In the genomic region with DNA sequence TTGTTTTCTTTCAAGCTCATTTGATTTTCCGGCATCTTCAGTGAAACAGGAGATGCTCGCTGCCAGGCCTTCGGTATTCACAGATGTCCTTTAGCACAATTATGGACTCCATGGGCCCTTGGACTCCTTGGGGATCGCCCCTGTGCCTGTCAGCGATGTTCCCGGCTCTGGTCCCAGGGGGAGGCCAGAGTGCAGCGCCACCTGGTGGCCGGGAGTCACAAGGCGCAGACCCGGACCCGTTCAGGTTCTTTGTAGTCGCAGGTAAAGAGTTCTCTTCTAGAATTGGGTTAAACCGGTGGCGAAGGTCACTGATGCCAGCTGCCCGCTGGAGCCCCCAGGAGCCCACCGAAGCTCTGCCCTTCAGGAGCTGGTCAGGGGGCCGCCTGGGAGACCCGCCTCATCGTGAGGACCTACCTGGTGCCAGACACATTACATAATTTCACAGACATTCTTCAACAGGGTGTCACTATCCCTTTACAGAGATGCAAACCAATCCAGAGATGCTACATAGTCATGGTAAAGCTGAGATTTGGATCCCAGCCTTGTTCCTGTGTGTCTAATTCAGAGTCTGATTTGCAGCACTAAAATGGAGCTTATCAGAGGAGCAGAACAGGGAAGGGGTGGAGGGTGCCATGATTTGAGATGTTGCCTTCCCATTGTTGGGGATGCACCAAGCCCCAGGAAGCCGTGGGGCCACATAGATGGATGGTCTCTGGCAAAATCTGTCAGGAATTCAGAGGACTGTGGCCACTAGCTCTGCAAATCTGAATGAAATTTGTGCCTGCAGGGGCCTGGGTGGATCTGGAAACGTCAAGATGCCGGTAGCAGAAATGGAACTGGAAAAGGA, we compare ENCODE assay signal across 2 cellular contexts.
TF ChIP-seq lines count a peak whose summit lies in the region.

No MANE protein-coding gene starts in this region.

TF ChIP-seq in IMR-90, 13 proteins besides CTCF, POLR2A, EP300 and RAD21:
- TF ChIP-seq SMC3 (IDR thresholded peaks at IDR 0.05; ENCODE audit: low read depth, low read length) = peak; percentile 86
- TF ChIP-seq, protein P1, sequence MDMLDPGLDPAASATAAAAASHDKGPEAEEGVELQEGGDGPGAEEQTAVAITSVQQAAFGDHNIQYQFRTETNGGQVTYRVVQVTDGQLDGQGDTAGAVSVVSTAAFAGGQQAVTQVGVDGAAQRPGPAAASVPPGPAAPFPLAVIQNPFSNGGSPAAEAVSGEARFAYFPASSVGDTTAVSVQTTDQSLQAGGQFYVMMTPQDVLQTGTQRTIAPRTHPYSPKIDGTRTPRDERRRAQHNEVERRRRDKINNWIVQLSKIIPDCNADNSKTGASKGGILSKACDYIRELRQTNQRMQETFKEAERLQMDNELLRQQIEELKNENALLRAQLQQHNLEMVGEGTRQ (IDR thresholded peaks at IDR 0.05; ENCODE audit: low read depth, low read length) = no peak

TF ChIP-seq in GM12878, 131 proteins besides CTCF, POLR2A, EP300 and RAD21:
- TF ChIP-seq SMC3 (IDR thresholded peaks at IDR 0.05; ENCODE audit: borderline replicate concordance, low read length) = peak; percentile 66; the same call in 1 of the 2 replicates
- TF ChIP-seq IKZF2 (IDR thresholded peaks at IDR 0.05) = 0 out of 4 replicates have a peak, but pooled peaks of 1 of the 2 experiments have one; percentile 39
- TF ChIP-seq, protein P2, sequence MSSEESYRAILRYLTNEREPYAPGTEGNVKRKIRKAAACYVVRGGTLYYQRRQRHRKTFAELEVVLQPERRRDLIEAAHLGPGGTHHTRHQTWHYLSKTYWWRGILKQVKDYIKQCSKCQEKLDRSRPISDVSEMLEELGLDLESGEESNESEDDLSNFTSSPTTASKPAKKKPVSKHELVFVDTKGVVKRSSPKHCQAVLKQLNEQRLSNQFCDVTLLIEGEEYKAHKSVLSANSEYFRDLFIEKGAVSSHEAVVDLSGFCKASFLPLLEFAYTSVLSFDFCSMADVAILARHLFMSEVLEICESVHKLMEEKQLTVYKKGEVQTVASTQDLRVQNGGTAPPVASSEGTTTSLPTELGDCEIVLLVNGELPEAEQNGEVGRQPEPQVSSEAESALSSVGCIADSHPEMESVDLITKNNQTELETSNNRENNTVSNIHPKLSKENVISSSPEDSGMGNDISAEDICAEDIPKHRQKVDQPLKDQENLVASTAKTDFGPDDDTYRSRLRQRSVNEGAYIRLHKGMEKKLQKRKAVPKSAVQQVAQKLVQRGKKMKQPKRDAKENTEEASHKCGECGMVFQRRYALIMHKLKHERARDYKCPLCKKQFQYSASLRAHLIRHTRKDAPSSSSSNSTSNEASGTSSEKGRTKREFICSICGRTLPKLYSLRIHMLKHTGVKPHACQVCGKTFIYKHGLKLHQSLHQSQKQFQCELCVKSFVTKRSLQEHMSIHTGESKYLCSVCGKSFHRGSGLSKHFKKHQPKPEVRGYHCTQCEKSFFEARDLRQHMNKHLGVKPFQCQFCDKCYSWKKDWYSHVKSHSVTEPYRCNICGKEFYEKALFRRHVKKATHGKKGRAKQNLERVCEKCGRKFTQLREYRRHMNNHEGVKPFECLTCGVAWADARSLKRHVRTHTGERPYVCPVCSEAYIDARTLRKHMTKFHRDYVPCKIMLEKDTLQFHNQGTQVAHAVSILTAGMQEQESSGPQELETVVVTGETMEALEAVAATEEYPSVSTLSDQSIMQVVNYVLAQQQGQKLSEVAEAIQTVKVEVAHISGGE (CRISPR knock-in tag; IDR thresholded peaks at IDR 0.05) = no peak
- peak; percentile 70 for TF ChIP-seq MEF2B (IDR thresholded peaks at IDR 0.05; ENCODE audit: partially characterized antibody, poor library complexity, severe bottlenecking)
- no peak for TF ChIP-seq PAX5 (IDR thresholded peaks at IDR 0.05; ENCODE audit: borderline replicate concordance, low read depth, low read length)
- TF ChIP-seq TCF3 (IDR thresholded peaks at IDR 0.05; ENCODE audit: borderline replicate concordance, insufficient read depth, low read depth, low read length) = no peak
- no peak for TF ChIP-seq EGR1 (IDR thresholded peaks at IDR 0.05; ENCODE audit: borderline replicate concordance in 1 of 2, low read depth in 2 of 2, low read length in 2 of 2)
- peak; percentile 69; the same call in 1 of the 2 replicates for TF ChIP-seq RB1 (IDR thresholded peaks at IDR 0.05; ENCODE audit: borderline replicate concordance)
- peak; percentile 80 for TF ChIP-seq SMARCA5 (IDR thresholded peaks at IDR 0.05)
- no peak for TF ChIP-seq DPF2 (IDR thresholded peaks at IDR 0.05)
- no peak for TF ChIP-seq ZNF622 (IDR thresholded peaks at IDR 0.05)
- TF ChIP-seq YY1 (IDR thresholded peaks at IDR 0.05; ENCODE audit: low read depth, low read length) = peak; percentile 74
- no peak for TF ChIP-seq MEF2A (IDR thresholded peaks at IDR 0.05; ENCODE audit: insufficient read depth, low read depth, low read length)
- TF ChIP-seq LARP7 (IDR thresholded peaks at IDR 0.05) = peak; percentile 48
- TF ChIP-seq SIX5 (IDR thresholded peaks at IDR 0.05; ENCODE audit: low read depth, low read length, severe bottlenecking) = peak; percentile 24
- TF ChIP-seq IKZF1 (conservative IDR thresholded peaks at IDR 0.05) = peak; percentile 73
- TF ChIP-seq EED (IDR thresholded peaks at IDR 0.05; ENCODE audit: low read depth) = peak; percentile 54; the same call in 1 of the 2 replicates
- TF ChIP-seq, protein P3, sequence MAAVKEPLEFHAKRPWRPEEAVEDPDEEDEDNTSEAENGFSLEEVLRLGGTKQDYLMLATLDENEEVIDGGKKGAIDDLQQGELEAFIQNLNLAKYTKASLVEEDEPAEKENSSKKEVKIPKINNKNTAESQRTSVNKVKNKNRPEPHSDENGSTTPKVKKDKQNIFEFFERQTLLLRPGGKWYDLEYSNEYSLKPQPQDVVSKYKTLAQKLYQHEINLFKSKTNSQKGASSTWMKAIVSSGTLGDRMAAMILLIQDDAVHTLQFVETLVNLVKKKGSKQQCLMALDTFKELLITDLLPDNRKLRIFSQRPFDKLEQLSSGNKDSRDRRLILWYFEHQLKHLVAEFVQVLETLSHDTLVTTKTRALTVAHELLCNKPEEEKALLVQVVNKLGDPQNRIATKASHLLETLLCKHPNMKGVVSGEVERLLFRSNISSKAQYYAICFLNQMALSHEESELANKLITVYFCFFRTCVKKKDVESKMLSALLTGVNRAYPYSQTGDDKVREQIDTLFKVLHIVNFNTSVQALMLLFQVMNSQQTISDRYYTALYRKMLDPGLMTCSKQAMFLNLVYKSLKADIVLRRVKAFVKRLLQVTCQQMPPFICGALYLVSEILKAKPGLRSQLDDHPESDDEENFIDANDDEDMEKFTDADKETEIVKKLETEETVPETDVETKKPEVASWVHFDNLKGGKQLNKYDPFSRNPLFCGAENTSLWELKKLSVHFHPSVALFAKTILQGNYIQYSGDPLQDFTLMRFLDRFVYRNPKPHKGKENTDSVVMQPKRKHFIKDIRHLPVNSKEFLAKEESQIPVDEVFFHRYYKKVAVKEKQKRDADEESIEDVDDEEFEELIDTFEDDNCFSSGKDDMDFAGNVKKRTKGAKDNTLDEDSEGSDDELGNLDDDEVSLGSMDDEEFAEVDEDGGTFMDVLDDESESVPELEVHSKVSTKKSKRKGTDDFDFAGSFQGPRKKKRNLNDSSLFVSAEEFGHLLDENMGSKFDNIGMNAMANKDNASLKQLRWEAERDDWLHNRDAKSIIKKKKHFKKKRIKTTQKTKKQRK (IDR thresholded peaks at IDR 0.05; ENCODE audit: low read depth, low read length) = no peak
- TF ChIP-seq PML (IDR thresholded peaks at IDR 0.05; ENCODE audit: low read length) = no peak
- no peak for TF ChIP-seq TAF1 (IDR thresholded peaks at IDR 0.05; ENCODE audit: borderline replicate concordance, low read depth, low read length)
